Comparison of ENCODE assay signal across 26 cellular contexts in genomic region chrX:9459349-9459748, GRCh38.
"Had no signal": no experiment of that assay in that cellular context is flagged by ENCODE, and none has a peak within 500 bp of the region (broad histone marks: within the 10 kb centered on the region; RNA-seq: fewer than 3 reads in every experiment).

No MANE protein-coding gene starts in this region.

- H3K4me3 ChIP-seq: breast epithelium, SJSA1 had no signal

- H3K9ac ChIP-seq: KMS-11 had no signal

- H3K27ac ChIP-seq: breast epithelium, KMS-11, SJSA1, VCaP had no signal

- H3K4me3 Mint-ChIP-seq: activated CD4-positive, alpha-beta memory T cell treated with anti-CD3 and anti-CD28 coated beads for 36 hours; activated CD4-positive, alpha-beta T cell treated with anti-CD3 and anti-CD28 coated beads, Interleukin-2, amount 10 ng/mL, durations not matched to agents 7 days and 5 days; activated T-cell treated with anti-CD3 and anti-CD28 coated beads, Interleukin-2, amount 50 U/mL, for 4 hours; T-helper 1 cell treated with Interleukin-12 subunit alpha and Interleukin-12 subunit beta and Interleukin-4 antibody, amounts not matched to agents 30 μg/mL and 1 μg/mL, for 36 hours had no signal

- DNase-seq: activated CD4-positive, alpha-beta memory T cell treated with anti-CD3 and anti-CD28 coated beads for 36 hours; activated CD4-positive, alpha-beta T cell treated with anti-CD3 and anti-CD28 coated beads, Interleukin-2, amount 10 ng/mL, durations not matched to agents 7 days and 5 days; activated CD4-positive, CD25-positive, alpha-beta regulatory T cell; activated CD8-positive, alpha-beta memory T cell treated with anti-CD3 and anti-CD28 coated beads for 24 hours; activated gamma-delta T cell; activated naive CD4-positive, alpha-beta T cell treated with anti-CD3 and anti-CD28 coated beads, Interleukin-2, amount 50 U/mL, for 16 hours; activated T-cell treated with anti-CD3 and anti-CD28 coated beads, Interleukin-2, amount 50 U/mL, for 4 hours; aorta; caudate nucleus; NCI-H1092; NCI-H1417 treated with DMSO at 0.1 percent for 48 hours; NCI-H1694; NCI-H2029; NCI-H2107; NCI-H2171 treated with DMSO at 0.1 percent for 48 hours; NCI-H226; NCI-H526; PC-3; SHP77; T-helper 9 cell had no signal

- H3K9me3 Mint-ChIP-seq: activated CD4-positive, alpha-beta memory T cell treated with anti-CD3 and anti-CD28 coated beads for 36 hours; activated CD4-positive, alpha-beta T cell treated with anti-CD3 and anti-CD28 coated beads, Interleukin-2, amount 10 ng/mL, durations not matched to agents 7 days and 5 days; activated T-cell treated with anti-CD3 and anti-CD28 coated beads, Interleukin-2, amount 50 U/mL, for 4 hours; T-helper 1 cell treated with Interleukin-12 subunit alpha and Interleukin-12 subunit beta and Interleukin-4 antibody, amounts not matched to agents 30 μg/mL and 1 μg/mL, for 36 hours had no signal

- H3K4me1 ChIP-seq: breast epithelium had no signal

- H3K27ac Mint-ChIP-seq: activated CD4-positive, alpha-beta memory T cell treated with anti-CD3 and anti-CD28 coated beads for 36 hours had no signal

- ATAC-seq: activated T-cell treated with anti-CD3 and anti-CD28 coated beads, Interleukin-2, amount 50 U/mL, for 4 hours; PC-3; SK-N-SH treated with all-trans-retinoic acid at 6 μM for 48 hours had no signal

- H3K27me3 ChIP-seq: SJSA1 had no signal

- H3K36me3 ChIP-seq: breast epithelium, SJSA1 had no signal

- H3K9me3 ChIP-seq: breast epithelium, SJSA1 had no signal

- H3K27me3 Mint-ChIP-seq: activated CD4-positive, alpha-beta T cell treated with anti-CD3 and anti-CD28 coated beads, Interleukin-2, amount 10 ng/mL, durations not matched to agents 7 days and 5 days had no signal
